1 cellular context compared by ENCODE assay signal in the genomic region with DNA sequence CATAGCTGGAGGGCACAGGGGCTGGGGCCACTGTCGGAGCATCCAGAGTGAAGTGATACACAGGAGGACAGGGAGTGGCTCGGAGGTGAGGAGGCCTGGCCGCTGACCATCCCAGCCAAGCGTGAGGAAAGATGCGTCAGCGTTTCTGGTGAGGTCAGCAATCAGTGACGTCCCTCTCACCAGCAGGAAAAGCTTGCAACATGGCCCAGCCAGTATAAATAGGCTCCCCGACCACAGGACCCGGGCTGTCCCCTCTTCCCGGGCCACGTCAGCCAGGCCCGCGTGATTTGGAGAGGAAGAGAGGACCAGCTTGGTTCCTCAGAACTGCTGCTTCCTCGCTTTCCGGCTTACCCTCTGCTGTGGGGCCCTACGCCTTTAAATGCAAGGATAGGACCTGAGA.
A peak's percentile ranks its signal among the peaks of the same experiment; 100 is the strongest.
TF ChIP-seq lines count a peak whose summit lies in the region.

No MANE protein-coding gene starts in this region.

TF ChIP-seq in K562, 482 proteins besides CTCF, POLR2A, EP300 and RAD21 (continued from another document):
- TF ChIP-seq PHF8 (IDR thresholded peaks at IDR 0.05; ENCODE audit: borderline replicate concordance, low read length), result no peak
- no peak for TF ChIP-seq HDAC6 (IDR thresholded peaks at IDR 0.05; ENCODE audit: low read depth, low read length)
- peak; percentile 28; the same call in 1 of the 2 replicates for TF ChIP-seq JUND (IDR thresholded peaks at IDR 0.05; ENCODE audit: borderline replicate concordance, low read depth, low read length)
- TF ChIP-seq JUND (tag; IDR thresholded peaks at IDR 0.05; ENCODE audit: borderline replicate concordance, low read depth, low read length), result no peak; the same call in 2 of the 3 replicates
- no peak for TF ChIP-seq MLLT1 (IDR thresholded peaks at IDR 0.05)
- no peak for TF ChIP-seq ZNF354B (CRISPR knock-in tag; IDR thresholded peaks at IDR 0.05)
- TF ChIP-seq, protein P1, sequence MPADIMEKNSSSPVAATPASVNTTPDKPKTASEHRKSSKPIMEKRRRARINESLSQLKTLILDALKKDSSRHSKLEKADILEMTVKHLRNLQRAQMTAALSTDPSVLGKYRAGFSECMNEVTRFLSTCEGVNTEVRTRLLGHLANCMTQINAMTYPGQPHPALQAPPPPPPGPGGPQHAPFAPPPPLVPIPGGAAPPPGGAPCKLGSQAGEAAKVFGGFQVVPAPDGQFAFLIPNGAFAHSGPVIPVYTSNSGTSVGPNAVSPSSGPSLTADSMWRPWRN (IDR thresholded peaks at IDR 0.05; ENCODE audit: low read depth), result no peak
- no peak for TF ChIP-seq GABPA (tag; conservative IDR thresholded peaks at IDR 0.05; ENCODE audit: low read depth)
